8 cellular contexts compared by ENCODE assay signal in the genomic region with DNA sequence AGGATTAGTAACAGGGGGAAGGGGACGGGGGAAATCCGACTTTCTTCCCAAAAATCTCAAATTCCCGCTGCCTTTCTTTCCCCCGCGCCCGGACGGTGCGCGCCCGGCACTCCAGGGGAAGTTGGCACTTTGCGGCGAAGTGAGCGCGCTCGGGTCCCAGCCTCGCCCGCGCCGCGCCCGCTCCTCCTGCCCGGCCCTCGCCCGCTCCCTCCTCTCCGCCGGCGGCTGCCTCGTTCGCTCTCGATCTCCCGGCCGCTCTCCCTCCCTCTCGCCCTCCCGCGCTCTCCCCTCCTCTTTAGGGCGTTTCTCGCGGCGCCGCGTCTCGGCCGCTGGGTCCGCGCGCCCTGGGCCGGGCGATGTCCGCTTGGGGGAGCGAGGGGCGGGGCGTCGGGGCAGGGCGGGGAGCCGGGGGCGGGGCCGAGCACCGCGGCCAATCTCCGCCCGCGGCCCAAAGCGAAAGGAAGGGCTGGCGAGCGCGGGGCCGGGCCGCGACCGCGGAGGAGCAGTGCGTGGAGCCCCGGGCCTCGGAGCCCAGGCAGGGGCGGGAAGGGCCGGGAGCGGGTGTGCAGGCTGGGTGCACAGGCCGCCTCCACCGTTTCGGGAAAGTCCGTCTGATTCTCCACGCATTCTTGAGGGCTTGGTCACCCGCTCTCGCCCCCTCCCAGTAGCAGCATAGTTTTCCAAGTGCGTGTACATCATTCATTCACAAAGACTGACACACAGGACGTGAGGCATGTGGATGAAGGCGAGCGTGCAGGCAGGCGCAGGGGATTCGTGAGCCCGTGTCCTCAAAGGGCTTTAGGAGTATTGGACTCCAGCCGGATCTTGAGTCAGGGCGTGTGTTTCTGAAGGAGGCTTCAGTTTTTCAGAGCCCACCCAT.
DNase-seq lines count a peak whose midpoint lies in the region; ATAC-seq and TF ChIP-seq lines count a peak whose summit lies in the region.

No MANE protein-coding gene starts in this region.

- under 1% methylated on average over 27 of the region's 93 CpGs for WGBS in right lobe of liver (ENCODE audit: insufficient coverage, low coverage, low lambda C conversion rate, missing lambda C conversion rate)

- H3K4me1 ChIP-seq in BE2C (peaks cover 5% of the 10 kb centered on the region; the same call in 1 of the 2 replicates), right lobe of liver (peaks cover 0 to 6% (median 0%) of the 10 kb centered on the region in 4 donors)

- no peak for TF ChIP-seq CTCF in BE2C (IDR thresholded peaks at IDR 0.05; ENCODE audit: low read depth, low read length)
- TF ChIP-seq CTCF in dorsolateral prefrontal cortex (IDR thresholded peaks at IDR 0.05 in 54 of 56, conservative IDR thresholded peaks at IDR 0.05 in 2 of 56; ENCODE audit: low read depth in 1 of 56, partially characterized antibody in 56 of 56), result peak in 28 of 56 donors; percentile 5 to 54 (median 29)
- TF ChIP-seq CTCF in right lobe of liver (IDR thresholded peaks at IDR 0.05), result peak in 1 of 4 donors; percentile 15

- H3K4me3 ChIP-seq in BE2C (ENCODE audit: low read depth, low read length) (peak overlapping the region; percentile 78), dorsolateral prefrontal cortex (peak overlapping the region; percentile 56 to 90 (median 77)), right lobe of liver (peak overlapping the region; percentile 59 to 67 (median 66))

- DNase-seq in BE2C (peak; percentile 95), NCI-H526 (lab: John Stamatoyannopoulos, UW) (peak; percentile 92 to 100), dorsolateral prefrontal cortex (peak; percentile 36 to 92 (median 86)), right lobe of liver (peak; percentile 96 to 97 (median 97))
- DNase-seq in activated CD4-positive, alpha-beta T cell treated with anti-CD3 and anti-CD28 coated beads, Interleukin-2, amount 50 U/mL, for 48 hours, result peak; percentile 89 to 90
- peak; percentile 89 for DNase-seq in stimulated activated CD4-positive, alpha-beta T cell treated with anti-CD3 and anti-CD28 coated beads, Interleukin-4, amount 100 ng/mL, for 1 hour

- intact Hi-C loops in dorsolateral prefrontal cortex (cut with DNase I), result loop anchor here (5.0 kb wide), 1 partner anchor 70 kb away; no protein-coding TSS in a partner anchor
- intact Hi-C loops in right lobe of liver (cut with DNase I), result no loop called here

- H3K36me3 ChIP-seq in BE2C (no peaks in the 10 kb centered on the region), right lobe of liver (no peaks in the 10 kb centered on the region)

- peak; percentile 91 for TF ChIP-seq POLR2A in GM19193 (IDR thresholded peaks at IDR 0.05; ENCODE audit: extremely low read depth, insufficient read depth, insufficient read length)
- peak; percentile 94 for TF ChIP-seq POLR2A in right lobe of liver (IDR thresholded peaks at IDR 0.05)

- ATAC-seq in HG03378 (IDR thresholded peaks at IDR 0.05; ENCODE audit: unreplicated experiment), result peak; percentile 54
- ATAC-seq in right lobe of liver, result peak; percentile 91 to 98 (median 96)

- H3K27ac ChIP-seq in dorsolateral prefrontal cortex (peak overlapping the region; percentile 52 to 97 (median 91)), right lobe of liver (peak overlapping the region; percentile 81 to 93 (median 87))

- H3K9me3 ChIP-seq in BE2C, result no peaks in the 10 kb centered on the region
- no peaks in the 10 kb centered on the region for H3K9me3 ChIP-seq in right lobe of liver

- no peaks in the 10 kb centered on the region for H3K27me3 ChIP-seq in BE2C
- H3K27me3 ChIP-seq in dorsolateral prefrontal cortex, result peaks cover 0 to 1% (median 0%) of the 10 kb centered on the region in 45 donors
- no peaks in the 10 kb centered on the region for H3K27me3 ChIP-seq in right lobe of liver

Comparison
In these comparisons a context has a peak if more than half of its experiments do, and no peak if none do; other contexts are left out.
1. Peak in every context shown above with its lines: DNase-seq, ATAC-seq, H3K4me3 ChIP-seq and H3K27ac ChIP-seq.
2. intact Hi-C loops: an anchor here in dorsolateral prefrontal cortex (5.0 kb wide); none called in right lobe of liver.